16 cellular contexts compared by ENCODE assay signal in the genomic region with DNA sequence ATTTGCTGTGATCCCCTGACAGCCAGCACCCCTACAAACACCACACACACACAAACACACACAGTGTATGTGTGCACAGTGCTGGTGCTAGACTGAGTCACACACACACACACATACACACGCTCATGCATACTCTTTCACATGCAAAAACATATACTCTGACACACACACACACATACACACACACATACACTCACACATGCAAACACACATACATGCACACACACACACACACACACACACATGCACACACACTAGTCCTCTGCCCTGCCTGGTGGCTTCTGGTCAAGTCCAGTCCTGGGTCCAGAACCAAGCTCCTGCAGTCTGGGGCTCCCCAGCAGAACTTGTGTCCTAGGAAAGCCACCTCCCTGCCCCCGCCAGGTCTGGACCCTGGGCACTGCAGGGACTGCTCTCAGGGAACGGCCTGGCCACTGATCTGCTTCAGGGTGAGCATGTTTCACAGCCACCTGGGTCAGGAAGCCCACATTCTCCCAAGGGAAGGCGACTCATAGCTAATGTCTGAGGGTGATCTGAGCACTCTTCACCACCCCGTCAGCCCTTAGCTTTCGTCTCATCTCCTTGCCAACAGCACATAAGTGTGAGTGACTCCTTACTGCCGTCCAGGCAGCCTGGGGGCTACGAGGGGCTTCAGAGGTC.
DNase-seq lines count a peak whose midpoint lies in the region; ATAC-seq, FAIRE-seq and TF ChIP-seq lines count a peak whose summit lies in the region.
"Had no signal": no experiment of that assay in that cellular context is flagged by ENCODE, and none has a peak within 500 bp of the region (broad histone marks: within the 10 kb centered on the region; RNA-seq: fewer than 3 reads in every experiment).

No MANE protein-coding gene starts in this region.

- intact Hi-C loops in mucosa of descending colon (cut with DNase I, micrococcal nuclease): no loop called here

- DNase-seq in AG10803 (ENCODE audit: low read depth) (peak; percentile 79), HT1080 (ENCODE audit: low read depth) (peak; percentile 67), bronchial epithelial cell (ENCODE audit: low read depth) (no peak), mucosa of descending colon (no peak), NCI-H1092 (lab: John Stamatoyannopoulos, UW) (no peak), KBM-7 (no peak)
- DNase-seq: activated naive CD8-positive, alpha-beta T cell treated with anti-CD3 and anti-CD28 coated beads, Interleukin-2, amount 10 ng/mL, durations not matched to agents 7 days and 5 days; CD4-positive, CD25-positive, alpha-beta regulatory T cell; kidney glomerular epithelial cell; naive B cell; NCI-H1930; stimulated activated CD4-positive, alpha-beta T cell treated with anti-CD3 and anti-CD28 coated beads, Interleukin-4, amount 100 ng/mL, for 24 hours; stimulated activated naive CD4-positive, alpha-beta T cell treated with Interleukin-2 at 50 U/mL for 16 hours had no signal

- peak; percentile 47 for FAIRE-seq in bronchial epithelial cell (lab: Jason Lieb, UNC)
- FAIRE-seq: G401.6 had no signal

- TF ChIP-seq CTCF in AG10803 (conservative IDR thresholded peaks at IDR 0.05; ENCODE audit: low read length): no peak
- no peak for TF ChIP-seq CTCF in bronchial epithelial cell (IDR thresholded peaks at IDR 0.05; ENCODE audit: insufficient read depth, low read length, severe bottlenecking)
- no peak for TF ChIP-seq CTCF in mucosa of descending colon (IDR thresholded peaks at IDR 0.05)

- H3K4me3 ChIP-seq in AG10803 (ENCODE audit: low read length) (no peak overlapping the region), bronchial epithelial cell (ENCODE audit: low read depth, low read length) (no peak overlapping the region), mucosa of descending colon (no peak overlapping the region)

- in situ Hi-C loops in KBM-7 (cut with MboI; ENCODE audit: low pct_unique_long_range_greater_than_20kb, low sequenced_read_pairs): no loop called here

- no peaks in the 10 kb centered on the region for H3K36me3 ChIP-seq in bronchial epithelial cell (ENCODE audit: control insufficient read depth, insufficient read depth, low read length)
- H3K36me3 ChIP-seq in mucosa of descending colon (ENCODE audit: low read depth): no peaks in the 10 kb centered on the region

- ATAC-seq in mucosa of descending colon (peak; percentile 12), HG03135 (IDR thresholded peaks at IDR 0.05; ENCODE audit: unreplicated experiment) (no peak), HG03045 (IDR thresholded peaks at IDR 0.05; ENCODE audit: unreplicated experiment) (no peak)

- no peaks in the 10 kb centered on the region for H3K9me3 ChIP-seq in mucosa of descending colon

- H3K4me1 ChIP-seq in mucosa of descending colon (ENCODE audit: low read depth): no peaks in the 10 kb centered on the region

- H3K27me3 ChIP-seq in bronchial epithelial cell (ENCODE audit: control insufficient read depth, insufficient read depth, low read length): no peaks in the 10 kb centered on the region

Comparison
In these comparisons a context has a peak if more than half of its experiments do, and no peak if none do; other contexts are left out.
1. DNase-seq: peak in AG10803 (single experiment) and HT1080 (single experiment); none in bronchial epithelial cell (single experiment), mucosa of descending colon (0 of 3), NCI-H1092 (single experiment) and KBM-7 (single experiment).